In the genomic region with DNA sequence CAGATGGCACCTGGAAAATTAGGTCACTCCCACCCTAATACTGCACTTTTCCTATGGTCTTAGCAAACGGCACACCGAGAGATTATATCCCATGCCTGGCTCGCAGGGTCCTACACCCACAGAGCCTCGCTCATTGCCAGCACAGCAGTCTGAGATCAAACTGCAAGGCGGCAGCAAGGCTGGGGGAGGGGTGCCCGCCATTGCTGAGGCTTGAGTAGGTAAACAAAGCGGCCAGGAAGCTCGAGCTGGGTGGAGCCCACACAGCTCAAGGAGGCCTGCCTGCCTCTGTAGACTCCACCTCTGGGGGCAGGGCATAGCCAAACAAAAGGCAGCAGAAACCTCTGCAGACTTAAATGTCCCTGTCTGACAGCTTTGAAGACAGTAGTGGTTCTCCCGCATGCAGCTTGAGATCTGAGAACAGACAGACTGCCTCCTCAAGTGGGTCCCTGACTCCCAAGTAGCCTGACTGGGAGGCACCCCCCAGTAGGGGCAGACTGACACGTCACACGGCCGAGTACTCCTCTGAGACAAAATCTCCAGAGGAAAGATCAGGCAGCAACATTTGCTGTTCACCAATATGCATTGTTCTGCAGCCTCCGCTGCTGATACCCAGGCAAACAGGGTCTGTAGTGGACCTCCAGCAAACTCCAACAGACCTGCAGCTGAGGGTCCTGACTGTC, we compare ENCODE assay signal across 7 cellular contexts. TPM values are rescaled to one million over a fixed set of nuclear protein-coding genes. Genes with fewer than 3 reads are reported as not detected.
"Had no signal": no experiment of that assay in that cellular context is flagged by ENCODE, and none has a peak within 500 bp of the region (broad histone marks: within the 10 kb centered on the region; RNA-seq: fewer than 3 reads in every experiment).

No MANE protein-coding gene starts in this region.

RNA-seq across cellular contexts. Expression of gene HLA-G, which starts 47.5 kb away (rescaled TPM):
- total RNA-seq: LHCN-M2, MCF 10A, NCI-H460, PC-3, Right ventricle myocardium superior, SJSA1 had no signal
- polyA plus RNA-seq: SK-N-SH had no signal
